Comparison of ENCODE assay signal across 18 cellular contexts in genomic region chr1:64363116-64363515, GRCh38.
"Had no signal": no experiment of that assay in that cellular context is flagged by ENCODE, and none has a peak within 500 bp of the region (broad histone marks: within the 10 kb centered on the region; RNA-seq: fewer than 3 reads in every experiment).

No MANE protein-coding gene starts in this region.

- H3K9me3 Mint-ChIP-seq: activated CD4-positive, alpha-beta memory T cell treated with anti-CD3 and anti-CD28 coated beads for 36 hours; activated naive CD4-positive, alpha-beta T cell treated with anti-CD3 and anti-CD28 coated beads for 36 hours; activated T-helper 2 cell treated with anti-CD3 and anti-CD28 coated beads, Interferon-gamma antibody, Interleukin-2, Interleukin-4, amounts not matched to agents 10 μg/mL and 5 μg/mL and 100 μg/mL, durations not matched to agents 14 hours and 24 hours and 36 hours; natural killer cell had no signal

- H3K4me3 ChIP-seq: adrenal gland, coronary artery, suprapubic skin, upper lobe of right lung had no signal

- H3K4me1 ChIP-seq: adrenal gland, upper lobe of right lung had no signal

- DNase-seq: activated CD4-positive, alpha-beta memory T cell treated with anti-CD3 and anti-CD28 coated beads for 36 hours; activated CD8-positive, alpha-beta memory T cell treated with anti-CD3 and anti-CD28 coated beads, Interleukin-2, amount 10 ng/mL, durations not matched to agents 7 days and 5 days; activated naive CD4-positive, alpha-beta T cell treated with anti-CD3 and anti-CD28 coated beads for 36 hours; activated T-cell treated with anti-CD3 and anti-CD28 coated beads, Interleukin-2, amount 50 U/mL, for 1 hour; adrenal gland; kidney glomerular epithelial cell; mesendoderm; natural killer cell; retina; stimulated activated CD4-positive, alpha-beta T cell treated with anti-CD3 and anti-CD28 coated beads, Interleukin-15, amount 100 ng/mL, for 24 hours; stimulated activated CD4-positive, alpha-beta T cell treated with anti-CD3 and anti-CD28 coated beads, Interleukin-4, amount 100 ng/mL, for 1 hour; stimulated activated naive CD4-positive, alpha-beta T cell treated with Interleukin-2 at 50 U/mL for 16 hours; T1000; upper lobe of right lung had no signal

- H3K27ac ChIP-seq: adrenal gland, coronary artery, suprapubic skin, upper lobe of right lung, VCaP had no signal

- H3K27ac Mint-ChIP-seq: activated CD4-positive, alpha-beta memory T cell treated with anti-CD3 and anti-CD28 coated beads for 36 hours; activated CD8-positive, alpha-beta memory T cell treated with anti-CD3 and anti-CD28 coated beads, Interleukin-2, amount 10 ng/mL, durations not matched to agents 7 days and 5 days; activated naive CD4-positive, alpha-beta T cell treated with anti-CD3 and anti-CD28 coated beads for 36 hours; activated T-helper 2 cell treated with anti-CD3 and anti-CD28 coated beads, Interferon-gamma antibody, Interleukin-2, Interleukin-4, amounts not matched to agents 10 μg/mL and 5 μg/mL and 100 μg/mL, durations not matched to agents 14 hours and 24 hours and 36 hours; natural killer cell had no signal

- H3K4me1 Mint-ChIP-seq: activated CD8-positive, alpha-beta memory T cell treated with anti-CD3 and anti-CD28 coated beads, Interleukin-2, amount 10 ng/mL, durations not matched to agents 7 days and 5 days; natural killer cell had no signal

- H3K4me3 Mint-ChIP-seq: activated CD4-positive, alpha-beta memory T cell treated with anti-CD3 and anti-CD28 coated beads for 36 hours; activated CD8-positive, alpha-beta memory T cell treated with anti-CD3 and anti-CD28 coated beads, Interleukin-2, amount 10 ng/mL, durations not matched to agents 7 days and 5 days; activated naive CD4-positive, alpha-beta T cell treated with anti-CD3 and anti-CD28 coated beads for 36 hours; natural killer cell had no signal

- H3K36me3 ChIP-seq: adrenal gland, suprapubic skin, upper lobe of right lung had no signal

- H3K9me3 ChIP-seq: adrenal gland, suprapubic skin, upper lobe of right lung had no signal

- H3K36me3 Mint-ChIP-seq: activated CD4-positive, alpha-beta memory T cell treated with anti-CD3 and anti-CD28 coated beads for 36 hours; activated CD8-positive, alpha-beta memory T cell treated with anti-CD3 and anti-CD28 coated beads, Interleukin-2, amount 10 ng/mL, durations not matched to agents 7 days and 5 days; natural killer cell had no signal

- H3K27me3 ChIP-seq: adrenal gland, suprapubic skin, upper lobe of right lung had no signal
